Comparison of ENCODE assay signal across 8 cellular contexts in the genomic region with DNA sequence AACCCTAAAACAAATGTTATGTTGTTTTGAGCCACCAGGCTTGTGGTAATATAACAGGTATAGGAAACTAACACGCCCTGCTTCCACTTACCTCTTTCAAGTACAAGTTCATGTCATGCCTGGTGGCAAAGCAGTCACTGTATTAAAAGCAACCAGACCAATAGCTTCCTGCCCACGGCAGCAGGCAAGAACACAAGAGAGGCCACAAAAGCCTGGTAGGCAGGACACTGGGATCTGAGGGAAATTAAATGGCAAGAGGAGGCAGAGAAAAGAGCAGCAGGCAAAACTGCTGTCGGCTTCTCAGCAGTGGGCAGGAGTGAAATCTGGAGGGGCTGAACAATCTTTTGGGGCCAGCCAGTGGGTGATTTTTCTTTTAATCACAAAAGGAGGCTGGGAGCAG. TPM values are rescaled to one million over a fixed set of nuclear protein-coding genes. Genes with fewer than 3 reads are reported as not detected.
A peak's percentile ranks its signal among the peaks of the same experiment; 100 is the strongest.
DNase-seq lines count a peak whose midpoint lies in the region; ATAC-seq and TF ChIP-seq lines count a peak whose summit lies in the region.

No MANE protein-coding gene starts in this region.

- peak overlapping the region; percentile 99 for H3K4me3 ChIP-seq in CD4-positive, CD25-positive, alpha-beta regulatory T cell (ENCODE audit: low read depth, low read length)
- peak overlapping the region; percentile 59 for H3K4me3 ChIP-seq in MM.1S (ENCODE audit: low read length)

- peaks cover 69% of the 10 kb centered on the region for H3K79me2 ChIP-seq in MM.1S (ENCODE audit: low read length)

- H3K27me3 ChIP-seq in CD4-positive, CD25-positive, alpha-beta regulatory T cell (ENCODE audit: control insufficient read depth, insufficient read depth, low read length) = no peaks in the 10 kb centered on the region
- H3K27me3 ChIP-seq in MM.1S (replicated peaks; ENCODE audit: insufficient read depth, low read length) = no peaks in the 10 kb centered on the region

- H3K4me1 ChIP-seq in CD4-positive, CD25-positive, alpha-beta regulatory T cell (ENCODE audit: control insufficient read depth, insufficient read depth, low read length, poor library complexity, severe bottlenecking) = peaks cover 67% of the 10 kb centered on the region
- H3K4me1 ChIP-seq in MM.1S (ENCODE audit: low read length) = peaks cover 37% of the 10 kb centered on the region

- peak overlapping the region; percentile 90 to 98 (median 92) for H3K4me3 Mint-ChIP-seq in CD4-positive, CD25-positive, alpha-beta regulatory T cell
- peak overlapping the region; percentile 61 for H3K4me3 Mint-ChIP-seq in mesothelial cell of epicardium

- peaks cover 10% of the 10 kb centered on the region for H3K36me3 Mint-ChIP-seq in CD4-positive, CD25-positive, alpha-beta regulatory T cell
- no peaks in the 10 kb centered on the region for H3K36me3 Mint-ChIP-seq in mesothelial cell of epicardium

- no peak overlapping the region for H2AFZ ChIP-seq in MM.1S (ENCODE audit: low read length)

- H3K9me2 ChIP-seq in MM.1S (replicated peaks; ENCODE audit: insufficient read depth, low read length) = no peaks in the 10 kb centered on the region

- ATAC-seq in CD4-positive, CD25-positive, alpha-beta regulatory T cell (ENCODE audit: low read depth in 2 of 2) = peak; percentile 61
- no peak for ATAC-seq in HG02852 (IDR thresholded peaks at IDR 0.05; ENCODE audit: unreplicated experiment)

- TF ChIP-seq CTCF in MM.1S (IDR thresholded peaks at IDR 0.05; ENCODE audit: low read length) = peak; percentile 13; the same call in 1 of the 2 replicates
- TF ChIP-seq CTCF in mesothelial cell of epicardium (IDR thresholded peaks at IDR 0.05; ENCODE audit: unreplicated experiment) = no peak

- H3K27ac Mint-ChIP-seq in CD4-positive, CD25-positive, alpha-beta regulatory T cell = peak overlapping the region; percentile 96 to 100 (median 97)
- H3K27ac Mint-ChIP-seq in mesothelial cell of epicardium = peak overlapping the region; percentile 92

- peak; percentile 52 to 93 (median 85) for DNase-seq in CD4-positive, CD25-positive, alpha-beta regulatory T cell
- DNase-seq in MM.1S = peak; percentile 84
- peak; percentile 58 for DNase-seq in activated effector memory CD4-positive, alpha-beta T cell treated with Interleukin-2 at 50 U/mL for 16 hours
- DNase-seq in mesothelial cell of epicardium (ENCODE audit: low spot score in 2 of 2, unreplicated experiment in 2 of 2) = no peak
- no peak for DNase-seq in NCI-H446 (lab: John Stamatoyannopoulos, UW)
- no peak for DNase-seq in SHP77 treated with DMSO at 0.1 percent for 48 hours (lab: John Stamatoyannopoulos, UW)
- no peak for DNase-seq in A172 (ENCODE audit: low spot score)

- peaks cover 5% of the 10 kb centered on the region for H3K27me3 Mint-ChIP-seq in CD4-positive, CD25-positive, alpha-beta regulatory T cell
- no peaks in the 10 kb centered on the region for H3K27me3 Mint-ChIP-seq in mesothelial cell of epicardium (ENCODE audit: low read depth)

- H3K4me2 ChIP-seq in MM.1S (ENCODE audit: low read depth, low read length) = peak overlapping the region; percentile 91

- no peaks in the 10 kb centered on the region for H3K36me3 ChIP-seq in CD4-positive, CD25-positive, alpha-beta regulatory T cell (ENCODE audit: control insufficient read depth, insufficient read depth, low read length)
- H3K36me3 ChIP-seq in MM.1S (replicated peaks; ENCODE audit: insufficient read depth, low read length) = no peaks in the 10 kb centered on the region

- H3K9ac ChIP-seq in MM.1S (ENCODE audit: low read length) = peak overlapping the region; percentile 95

- peaks cover 71% of the 10 kb centered on the region for H3F3A ChIP-seq in MM.1S (ENCODE audit: insufficient read depth, low read length)

- no peaks in the 10 kb centered on the region for H3K9me3 Mint-ChIP-seq in CD4-positive, CD25-positive, alpha-beta regulatory T cell
- no peaks in the 10 kb centered on the region for H3K9me3 Mint-ChIP-seq in mesothelial cell of epicardium

- H4K20me1 ChIP-seq in MM.1S (ENCODE audit: insufficient read depth, low read length) = no peaks in the 10 kb centered on the region

- H3K27ac ChIP-seq in CD4-positive, CD25-positive, alpha-beta regulatory T cell (ENCODE audit: insufficient read depth, low read length, poor library complexity, severe bottlenecking) = peak overlapping the region; percentile 92
- H3K27ac ChIP-seq in MM.1S (ENCODE audit: low read length) = peak overlapping the region; percentile 95

- H3K9me3 ChIP-seq in CD4-positive, CD25-positive, alpha-beta regulatory T cell (ENCODE audit: control insufficient read depth in 2 of 2, low read length in 2 of 2) = no peaks in the 10 kb centered on the region
- no peaks in the 10 kb centered on the region for H3K9me3 ChIP-seq in MM.1S (replicated peaks; ENCODE audit: insufficient read depth, low read length)

- peaks cover 6 to 59% (median 31%) of the 10 kb centered on the region in 4 donors for H3K4me1 Mint-ChIP-seq in CD4-positive, CD25-positive, alpha-beta regulatory T cell
- peaks cover 32% of the 10 kb centered on the region for H3K4me1 Mint-ChIP-seq in mesothelial cell of epicardium

RNA-seq across cellular contexts. Expression of a gene that starts 2.2 kb away (rescaled TPM):
- total RNA-seq in CD4-positive, CD25-positive, alpha-beta regulatory T cell = 487 TPM
- 100 to 1,000 TPM; 202 to 214 (median 206) TPM for polyA plus RNA-seq in CD4-positive, CD25-positive, alpha-beta regulatory T cell
- total RNA-seq in mesothelial cell of epicardium = 40.3 to 44.3 TPM (median 42.8 TPM) in 3 replicates
- 25.5 and 43.3 TPM in 2 replicates for total RNA-seq in A172 (2014; rRNA removed; shearing (Covaris generic))

Comparison
In these comparisons a context has a peak if more than half of its experiments do, and no peak if none do; other contexts are left out.
1. DNase-seq: peak in CD4-positive, CD25-positive, alpha-beta regulatory T cell (3 of 3), MM.1S (single experiment) and activated effector memory CD4-positive, alpha-beta T cell treated with Interleukin-2 at 50 U/mL for 16 hours (single experiment); none in mesothelial cell of epicardium (0 of 2), NCI-H446 (0 of 2), SHP77 treated with DMSO at 0.1 percent for 48 hours (single experiment) and A172 (single experiment).
2. RNA of a gene that starts 2.2 kb away (total RNA-seq): 487 TPM in CD4-positive, CD25-positive, alpha-beta regulatory T cell (single experiment); 40.3 to 44.3 TPM in mesothelial cell of epicardium and 25.5 to 43.3 TPM in A172; every median in the first group is over 10 times any median in the second.